26 cellular contexts compared by ENCODE assay signal in the genomic region with DNA sequence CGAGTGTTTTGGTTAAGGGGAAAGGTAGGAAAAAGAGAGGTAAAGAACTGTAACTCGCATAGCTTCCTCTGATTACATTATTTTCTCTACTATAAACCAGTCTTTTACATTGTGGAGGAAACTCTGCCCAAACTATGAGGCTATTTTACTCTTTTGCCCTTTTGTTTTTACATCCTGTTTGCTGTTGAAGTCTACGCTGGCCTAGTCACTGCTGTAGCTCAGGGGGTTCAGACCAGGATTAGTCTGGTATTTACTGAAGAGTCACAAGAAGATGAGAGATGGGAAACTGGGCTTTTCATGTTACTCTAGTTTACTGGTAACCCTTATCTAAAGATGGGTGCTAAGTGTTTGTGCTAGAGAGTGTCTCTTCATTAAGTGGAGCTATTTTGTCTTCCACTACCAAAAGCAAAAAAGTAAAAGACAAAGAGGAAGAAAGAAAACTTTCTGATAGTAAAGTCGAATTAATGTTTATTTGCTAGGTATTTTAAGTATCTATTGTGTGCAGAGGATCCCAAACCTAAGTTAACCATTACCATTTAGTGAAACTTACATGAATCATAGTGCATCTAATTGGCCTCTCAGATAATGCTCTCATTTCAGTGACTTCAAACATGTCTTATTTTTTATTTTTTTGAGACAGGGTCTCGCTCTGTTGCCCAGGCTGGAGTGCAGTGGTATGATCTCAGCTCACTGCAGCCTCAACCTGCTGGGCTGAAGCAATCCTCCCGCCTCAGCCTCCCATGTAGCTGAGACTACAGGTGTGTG. TPM values are rescaled to one million over a fixed set of nuclear protein-coding genes. Genes with fewer than 3 reads are reported as not detected.
DNase-seq lines count a peak whose midpoint lies in the region; ATAC-seq and TF ChIP-seq lines count a peak whose summit lies in the region.
"Had no signal": no experiment of that assay in that cellular context is flagged by ENCODE, and none has a peak within 500 bp of the region (broad histone marks: within the 10 kb centered on the region; RNA-seq: fewer than 3 reads in every experiment).

No MANE protein-coding gene starts in this region.

- no peaks in the 10 kb centered on the region for H3K9me3 ChIP-seq in HEK293 (ENCODE audit: control insufficient read depth, insufficient read depth, low read depth, low read length)
- no peaks in the 10 kb centered on the region for H3K9me3 ChIP-seq in hepatocyte (ENCODE audit: low read depth)
- H3K9me3 ChIP-seq in trophoblast cell (ENCODE audit: insufficient read depth, low read depth, low read length): peaks cover 2% of the 10 kb centered on the region
- H3K9me3 ChIP-seq: adrenal gland, prostate gland, suprapubic skin had no signal

- TF ChIP-seq CTCF in HEK293 (tag by site-specific recombination; IDR thresholded peaks at IDR 0.05) (no peak), astrocyte of the spinal cord (IDR thresholded peaks at IDR 0.05; ENCODE audit: low read depth, low read length) (no peak), hepatocyte (IDR thresholded peaks at IDR 0.05; ENCODE audit: poor library complexity) (no peak)

- no peaks in the 10 kb centered on the region; the same call in 1 of the 2 replicates for H3K4me1 ChIP-seq in HEK293 (ENCODE audit: control insufficient read depth, insufficient read depth, low read length)
- H3K4me1 ChIP-seq in hepatocyte (ENCODE audit: insufficient read depth): peaks cover 19% of the 10 kb centered on the region
- peaks cover 2 to 7% of the 10 kb centered on the region in 2 experiments for H3K4me1 ChIP-seq in trophoblast cell (ENCODE audit: control insufficient read depth in 1 of 2, insufficient read depth in 2 of 2, low read length in 2 of 2)
- H3K4me1 ChIP-seq: adrenal gland, prostate gland, suprapubic skin had no signal

- peaks cover 3% of the 10 kb centered on the region for H4K20me1 ChIP-seq in hepatocyte (ENCODE audit: insufficient read depth, poor library complexity, severe bottlenecking)

- no peaks in the 10 kb centered on the region for H3K27me3 Mint-ChIP-seq in activated T-helper 2 cell treated with anti-CD3 and anti-CD28 coated beads, Interferon-gamma antibody, Interleukin-2, Interleukin-4, amounts not matched to agents 10 μg/mL and 5 μg/mL and 100 μg/mL, durations not matched to agents 14 hours and 24 hours and 36 hours (ENCODE audit: low read depth)
- H3K27me3 Mint-ChIP-seq: activated CD4-positive, alpha-beta T cell treated with anti-CD3 and anti-CD28 coated beads for 36 hours had no signal

- no peak overlapping the region for H4K12ac ChIP-seq in trophoblast cell (ENCODE audit: low read depth, low read length)

- H3K9me2 ChIP-seq in hepatocyte (replicated peaks; ENCODE audit: insufficient read depth): no peaks in the 10 kb centered on the region

- H3K4me3 ChIP-seq in HEK293 (ENCODE audit: low read depth, low read length): no peak overlapping the region
- H3K4me3 ChIP-seq in astrocyte of the spinal cord (ENCODE audit: low read depth, low read length): no peak overlapping the region
- no peak overlapping the region for H3K4me3 ChIP-seq in hepatocyte
- H3K4me3 ChIP-seq in trophoblast cell (ENCODE audit: low read depth, low read length): no peak overlapping the region
- H3K4me3 ChIP-seq: adrenal gland, GM12878, prostate gland, suprapubic skin had no signal

- peaks cover 5% of the 10 kb centered on the region for H3K79me1 ChIP-seq in trophoblast cell (ENCODE audit: low read length)

- H3K4me1 Mint-ChIP-seq in activated T-helper 2 cell treated with anti-CD3 and anti-CD28 coated beads, Interferon-gamma antibody, Interleukin-2, Interleukin-4, amounts not matched to agents 10 μg/mL and 5 μg/mL and 100 μg/mL, durations not matched to agents 14 hours and 24 hours and 36 hours (ENCODE audit: low read depth): no peaks in the 10 kb centered on the region
- H3K4me1 Mint-ChIP-seq: activated CD4-positive, alpha-beta T cell treated with anti-CD3 and anti-CD28 coated beads for 36 hours; stimulated activated effector memory CD8-positive, alpha-beta T cell treated with anti-CD3 and anti-CD28 coated beads, Interleukin-12 subunit alpha, Interleukin-12 subunit beta, amount 100 ng/mL, for 72 hours had no signal

- H2AK5ac ChIP-seq in trophoblast cell (ENCODE audit: low read length): no peak overlapping the region

- no peak overlapping the region for H3K4ac ChIP-seq in trophoblast cell (ENCODE audit: low read depth, low read length)

- no peak overlapping the region for H3K9ac ChIP-seq in trophoblast cell (ENCODE audit: low read length)

- peak overlapping the region; percentile 33 for H4K91ac ChIP-seq in trophoblast cell (ENCODE audit: low read depth, low read length)

- H4K8ac ChIP-seq in trophoblast cell (ENCODE audit: low read depth, low read length): no peak overlapping the region

- H3K79me2 ChIP-seq in hepatocyte: peaks cover 100% of the 10 kb centered on the region
- no peaks in the 10 kb centered on the region for H3K79me2 ChIP-seq in trophoblast cell (ENCODE audit: control insufficient read depth, insufficient read depth, low read length, poor library complexity)

- DNase-seq in astrocyte of the spinal cord (ENCODE audit: low read depth, low spot score) (peak; percentile 28), hepatocyte (ENCODE audit: low spot score) (no peak), trophoblast cell (no peak), GF-D8 (lab: John Stamatoyannopoulos, UW) (no peak), dermis blood vessel endothelial cell (no peak)
- DNase-seq in activated T-helper 2 cell treated with anti-CD3 and anti-CD28 coated beads, Interferon-gamma antibody, Interleukin-2, Interleukin-4, amounts not matched to agents 10 μg/mL and 5 μg/mL and 100 μg/mL, durations not matched to agents 14 hours and 24 hours and 36 hours (ENCODE audit: low spot score): no peak
- DNase-seq: activated CD4-positive, alpha-beta T cell treated with anti-CD3 and anti-CD28 coated beads for 36 hours; activated naive CD4-positive, alpha-beta T cell treated with Interleukin-2 at 50 U/mL for 16 hours; activated T-cell treated with anti-CD3 and anti-CD28 coated beads, Interleukin-2, amount 50 U/mL, for 24 hours; adrenal gland; Calu3; H7; NCI-H524 treated with DMSO at 0.1 percent for 48 hours; SIG-M5; small intestine had no signal

- no peak overlapping the region for H3K23ac ChIP-seq in trophoblast cell (ENCODE audit: low read length)

- H2AFZ ChIP-seq in hepatocyte (no peak overlapping the region), trophoblast cell (ENCODE audit: insufficient read depth, low read length, poor library complexity) (no peak overlapping the region)

- no peak overlapping the region for H3K14ac ChIP-seq in trophoblast cell (ENCODE audit: low read length)

- no peak overlapping the region for H3K27ac Mint-ChIP-seq in activated T-helper 2 cell treated with anti-CD3 and anti-CD28 coated beads, Interferon-gamma antibody, Interleukin-2, Interleukin-4, amounts not matched to agents 10 μg/mL and 5 μg/mL and 100 μg/mL, durations not matched to agents 14 hours and 24 hours and 36 hours
- H3K27ac Mint-ChIP-seq: activated CD4-positive, alpha-beta T cell treated with anti-CD3 and anti-CD28 coated beads for 36 hours; activated T-cell treated with anti-CD3 and anti-CD28 coated beads, Interleukin-2, amount 50 U/mL, for 24 hours; stimulated activated effector memory CD8-positive, alpha-beta T cell treated with anti-CD3 and anti-CD28 coated beads, Interleukin-12 subunit alpha, Interleukin-12 subunit beta, amount 100 ng/mL, for 72 hours; T-helper 1 cell treated with Interleukin-12 subunit alpha and Interleukin-12 subunit beta and Interleukin-4 antibody, amounts not matched to agents 30 μg/mL and 1 μg/mL, for 36 hours had no signal

- H2BK5ac ChIP-seq in trophoblast cell (ENCODE audit: low read depth, low read length, poor library complexity): no peak overlapping the region

- CTCF ChIA-PET in HEK293 (lab: Yijun Ruan, JAX): interaction anchor here (0.7 kb wide), 1 partner anchor 840 kb away, joined by 4 read pairs; no protein-coding TSS in a partner anchor

- peak overlapping the region; percentile 46 for H3K18ac ChIP-seq in trophoblast cell (ENCODE audit: low read length)

- intact Hi-C loops in activated T-helper 2 cell treated with anti-CD3 and anti-CD28 coated beads, Interferon-gamma antibody, Interleukin-2, Interleukin-4, amounts not matched to agents 10 μg/mL and 5 μg/mL and 100 μg/mL, durations not matched to agents 14 hours and 24 hours and 36 hours (cut with micrococcal nuclease): no loop called here

- H3K27me3 ChIP-seq in hepatocyte: no peaks in the 10 kb centered on the region
- no peaks in the 10 kb centered on the region for H3K27me3 ChIP-seq in trophoblast cell (ENCODE audit: insufficient read depth, low read length)
- H3K27me3 ChIP-seq: adrenal gland, suprapubic skin had no signal

- H3K36me3 Mint-ChIP-seq in activated T-helper 2 cell treated with anti-CD3 and anti-CD28 coated beads, Interferon-gamma antibody, Interleukin-2, Interleukin-4, amounts not matched to agents 10 μg/mL and 5 μg/mL and 100 μg/mL, durations not matched to agents 14 hours and 24 hours and 36 hours (ENCODE audit: low read depth): no peaks in the 10 kb centered on the region
- H3K36me3 Mint-ChIP-seq: stimulated activated effector memory CD8-positive, alpha-beta T cell treated with anti-CD3 and anti-CD28 coated beads, Interleukin-12 subunit alpha, Interleukin-12 subunit beta, amount 100 ng/mL, for 72 hours had no signal

- peak overlapping the region; percentile 37 for H3K4me2 ChIP-seq in hepatocyte
- H3K4me2 ChIP-seq in trophoblast cell (ENCODE audit: low read length): no peak overlapping the region

- in situ Hi-C loops in astrocyte of the spinal cord (cut with HindIII; ENCODE audit: low sequenced_read_pairs): no loop called here

- H3K36me3 ChIP-seq in HEK293 (ENCODE audit: control insufficient read depth in 2 of 2, insufficient read depth in 1 of 2, low read length in 2 of 2) (no peaks in the 10 kb centered on the region), hepatocyte (replicated peaks; ENCODE audit: insufficient read depth, low read depth) (no peaks in the 10 kb centered on the region), trophoblast cell (ENCODE audit: control insufficient read depth in 1 of 2, insufficient read depth in 2 of 2, low read length in 2 of 2) (peaks cover 0 to 2% of the 10 kb centered on the region in 2 experiments)
- H3K36me3 ChIP-seq: adrenal gland, prostate gland, suprapubic skin had no signal

- no peak overlapping the region for H3K4me3 Mint-ChIP-seq in activated T-helper 2 cell treated with anti-CD3 and anti-CD28 coated beads, Interferon-gamma antibody, Interleukin-2, Interleukin-4, amounts not matched to agents 10 μg/mL and 5 μg/mL and 100 μg/mL, durations not matched to agents 14 hours and 24 hours and 36 hours (ENCODE audit: low read depth)
- H3K4me3 Mint-ChIP-seq: activated CD4-positive, alpha-beta T cell treated with anti-CD3 and anti-CD28 coated beads for 36 hours; activated T-cell treated with anti-CD3 and anti-CD28 coated beads, Interleukin-2, amount 50 U/mL, for 24 hours; stimulated activated effector memory CD8-positive, alpha-beta T cell treated with anti-CD3 and anti-CD28 coated beads, Interleukin-12 subunit alpha, Interleukin-12 subunit beta, amount 100 ng/mL, for 72 hours; T-helper 1 cell treated with Interleukin-12 subunit alpha and Interleukin-12 subunit beta and Interleukin-4 antibody, amounts not matched to agents 30 μg/mL and 1 μg/mL, for 36 hours had no signal

- no peaks in the 10 kb centered on the region for H3K9me3 Mint-ChIP-seq in activated T-helper 2 cell treated with anti-CD3 and anti-CD28 coated beads, Interferon-gamma antibody, Interleukin-2, Interleukin-4, amounts not matched to agents 10 μg/mL and 5 μg/mL and 100 μg/mL, durations not matched to agents 14 hours and 24 hours and 36 hours
- H3K9me3 Mint-ChIP-seq: activated T-cell treated with anti-CD3 and anti-CD28 coated beads, Interleukin-2, amount 50 U/mL, for 24 hours; stimulated activated effector memory CD8-positive, alpha-beta T cell treated with anti-CD3 and anti-CD28 coated beads, Interleukin-12 subunit alpha, Interleukin-12 subunit beta, amount 100 ng/mL, for 72 hours; T-helper 1 cell treated with Interleukin-12 subunit alpha and Interleukin-12 subunit beta and Interleukin-4 antibody, amounts not matched to agents 30 μg/mL and 1 μg/mL, for 36 hours had no signal

- H2BK12ac ChIP-seq in trophoblast cell (ENCODE audit: low read length): no peak overlapping the region

- WGBS in hepatocyte (ENCODE audit: low lambda C conversion rate, missing lambda C conversion rate): 64% methylated on average over 6 of the region's 6 CpGs
- WGBS in trophoblast cell (ENCODE audit: extremely low coverage, insufficient coverage, insufficient read length): no CpG with 5 or more reads among the region's 6 CpGs

- POLR2A ChIA-PET in HEK293 (lab: Yijun Ruan, JAX): no interaction called here

- ATAC-seq in GM21723 (IDR thresholded peaks at IDR 0.05; ENCODE audit: unreplicated experiment): no peak
- ATAC-seq: activated CD4-positive, alpha-beta T cell treated with anti-CD3 and anti-CD28 coated beads for 36 hours; GM12878; left lobe of liver; stimulated activated effector memory CD8-positive, alpha-beta T cell treated with anti-CD3 and anti-CD28 coated beads, Interleukin-12 subunit alpha, Interleukin-12 subunit beta, amount 100 ng/mL, for 72 hours had no signal

- H3K27ac ChIP-seq in HEK293 (ENCODE audit: extremely low read depth, low read depth, low read length) (no peak overlapping the region), hepatocyte (peak overlapping the region; percentile 82), trophoblast cell (ENCODE audit: low read depth, low read length) (no peak overlapping the region)
- H3K27ac ChIP-seq: C4-2B, prostate gland, suprapubic skin had no signal

- H2BK120ac ChIP-seq in trophoblast cell (ENCODE audit: insufficient read depth, low read length, poor library complexity): no peak overlapping the region

RNA-seq across cellular contexts. Expression of gene RARB, which starts 10.9 kb away (rescaled TPM):
- total RNA-seq in hepatocyte (30.7 and 33.0 TPM in 2 replicates), dermis blood vessel endothelial cell (1.2 and 1.5 TPM in 2 replicates)
- polyA plus RNA-seq in hepatocyte: 20.2 and 22.2 TPM in 2 replicates
- polyA plus RNA-seq in trophoblast cell (2013): 7.2 and 7.4 TPM in 2 replicates
- total RNA-seq in activated T-helper 2 cell treated with anti-CD3 and anti-CD28 coated beads, Interferon-gamma antibody, Interleukin-2, Interleukin-4, amounts not matched to agents 10 μg/mL and 5 μg/mL and 100 μg/mL, durations not matched to agents 14 hours and 24 hours and 36 hours: not detected in 2 replicates
- total RNA-seq: activated CD4-positive, alpha-beta T cell treated with anti-CD3 and anti-CD28 coated beads for 36 hours; activated CD8-positive, alpha-beta memory T cell treated with anti-CD3 and anti-CD28 coated beads for 36 hours; GM12878; mononuclear cell had no signal

Comparison
In these comparisons a context has a peak if more than half of its experiments do, and no peak if none do; other contexts are left out.
1. RNA of gene RARB, which starts 10.9 kb away (total RNA-seq): 30.7 to 33.0 TPM in hepatocyte; 1.2 to 1.5 TPM in dermis blood vessel endothelial cell and not detected in activated T-helper 2 cell treated with anti-CD3 and anti-CD28 coated beads, Interferon-gamma antibody, Interleukin-2, Interleukin-4, amounts not matched to agents 10 μg/mL and 5 μg/mL and 100 μg/mL, durations not matched to agents 14 hours and 24 hours and 36 hours; every median in the first group is over 10 times any median in the second.